In genomic region chr6:100559859-100560258, GRCh38 we compare ENCODE assay signal across 24 cellular contexts.
"Had no signal": no experiment of that assay in that cellular context is flagged by ENCODE, and none has a peak within 500 bp of the region (broad histone marks: within the 10 kb centered on the region; RNA-seq: fewer than 3 reads in every experiment).

No MANE protein-coding gene starts in this region.

- H3K27me3 Mint-ChIP-seq: dendritic cell treated with granulocyte-macrophage colony-stimulating factor and Interleukin-4, amounts not matched to agents 40 ng/mL and 50 ng/mL, for 4 days had no signal

- H3K27ac Mint-ChIP-seq: dendritic cell treated with granulocyte-macrophage colony-stimulating factor and Interleukin-4, amounts not matched to agents 40 ng/mL and 50 ng/mL, for 4 days; natural killer cell; stimulated activated effector memory CD8-positive, alpha-beta T cell treated with anti-CD3 and anti-CD28 coated beads, Interleukin-12 subunit alpha, Interleukin-12 subunit beta, amount 100 ng/mL, for 72 hours had no signal

- H3K4me3 ChIP-seq: esophagus muscularis mucosa, heart right ventricle, lower lobe of right lung, prostate gland, right atrium auricular region, stomach, thyroid gland had no signal

- H3K4me1 Mint-ChIP-seq: neural crest cell; stimulated activated effector memory CD8-positive, alpha-beta T cell treated with anti-CD3 and anti-CD28 coated beads, Interleukin-12 subunit alpha, Interleukin-12 subunit beta, amount 100 ng/mL, for 72 hours had no signal

- H3K4me1 ChIP-seq: esophagus muscularis mucosa, foreskin keratinocyte, heart right ventricle, lower lobe of right lung, prostate gland, right atrium auricular region, stomach had no signal

- H3K9me3 ChIP-seq: esophagus muscularis mucosa, lower lobe of right lung, neutrophil, prostate gland, right atrium auricular region, stomach, thyroid gland had no signal

- FAIRE-seq: colon, endothelial cell of umbilical vein had no signal

- H3K4me3 Mint-ChIP-seq: dendritic cell treated with granulocyte-macrophage colony-stimulating factor and Interleukin-4, amounts not matched to agents 40 ng/mL and 50 ng/mL, for 4 days; natural killer cell; neural crest cell; stimulated activated effector memory CD8-positive, alpha-beta T cell treated with anti-CD3 and anti-CD28 coated beads, Interleukin-12 subunit alpha, Interleukin-12 subunit beta, amount 100 ng/mL, for 72 hours had no signal

- H3K9me3 Mint-ChIP-seq: dendritic cell treated with granulocyte-macrophage colony-stimulating factor and Interleukin-4, amounts not matched to agents 40 ng/mL and 50 ng/mL, for 4 days; natural killer cell; neural crest cell; stimulated activated effector memory CD8-positive, alpha-beta T cell treated with anti-CD3 and anti-CD28 coated beads, Interleukin-12 subunit alpha, Interleukin-12 subunit beta, amount 100 ng/mL, for 72 hours had no signal

- H3K27me3 ChIP-seq: esophagus muscularis mucosa, foreskin keratinocyte, heart right ventricle, neutrophil, right atrium auricular region, stomach, thyroid gland had no signal

- DNase-seq: effector CD8-positive, alpha-beta T cell; glutamatergic neuron; heart right ventricle; hippocampal formation; left ventricle myocardium superior; lower lobe of right lung; natural killer cell; stimulated activated CD4-positive, alpha-beta T cell treated with anti-CD3 and anti-CD28 coated beads, Interleukin-2, amount 100 ng/mL, for 24 hours; stimulated activated CD4-positive, alpha-beta T cell treated with anti-CD3 and anti-CD28 coated beads, Interleukin-4, amount 100 ng/mL, for 24 hours; stimulated activated naive CD4-positive, alpha-beta T cell treated with Interleukin-2 at 50 U/mL for 16 hours; stomach; trophoblast cell had no signal

- H3K36me3 Mint-ChIP-seq: natural killer cell; stimulated activated effector memory CD8-positive, alpha-beta T cell treated with anti-CD3 and anti-CD28 coated beads, Interleukin-12 subunit alpha, Interleukin-12 subunit beta, amount 100 ng/mL, for 72 hours had no signal

- H3K36me3 ChIP-seq: esophagus muscularis mucosa, lower lobe of right lung, neutrophil, prostate gland, right atrium auricular region, stomach, thyroid gland had no signal

- H3K27ac ChIP-seq: esophagus muscularis mucosa, foreskin keratinocyte, heart right ventricle, lower lobe of right lung, neutrophil, prostate gland, right atrium auricular region, stomach, thyroid gland had no signal

- ATAC-seq: heart right ventricle; left ventricle myocardium superior; natural killer cell; sciatic nerve; stimulated activated effector memory CD8-positive, alpha-beta T cell treated with anti-CD3 and anti-CD28 coated beads, Interleukin-12 subunit alpha, Interleukin-12 subunit beta, amount 100 ng/mL, for 72 hours had no signal
